Comparison of ENCODE assay signal across 36 cellular contexts in genomic region chr5:148352696-148353095, GRCh38. TPM values are rescaled to one million over a fixed set of nuclear protein-coding genes. Genes with fewer than 3 reads are reported as not detected.
"Had no signal": no experiment of that assay in that cellular context is flagged by ENCODE, and none has a peak within 500 bp of the region (broad histone marks: within the 10 kb centered on the region; RNA-seq: fewer than 3 reads in every experiment).

No MANE protein-coding gene starts in this region.

- H3K4me3 ChIP-seq: adrenal gland, cardiac muscle cell, K562, Peyer's patch had no signal

- H3K9me3 Mint-ChIP-seq: activated CD4-positive, alpha-beta memory T cell treated with anti-CD3 and anti-CD28 coated beads, Interleukin-2, amount 10 ng/mL, durations not matched to agents 7 days and 5 days; activated naive CD4-positive, alpha-beta T cell treated with anti-CD3 and anti-CD28 coated beads for 36 hours; activated naive CD4-positive, alpha-beta T cell treated with anti-CD3 and anti-CD28 coated beads, Interleukin-2, amount 50 U/mL, for 72 hours; activated T-cell treated with anti-CD3 and anti-CD28 coated beads, Interleukin-2, amount 50 U/mL, for 4 hours; activated T-helper 1 cell treated with anti-CD3 and anti-CD28 coated beads, Interleukin-12 subunit alpha, Interleukin-12 subunit beta, Interleukin-2, Interleukin-4 antibody, amounts not matched to agents 30 ng/mL and 10 ng/mL and 1 ng/mL, durations not matched to agents 14 hours and 24 hours and 36 hours; central memory CD8-positive, alpha-beta T cell had no signal

- H3K4me1 Mint-ChIP-seq: activated CD4-positive, alpha-beta memory T cell treated with anti-CD3 and anti-CD28 coated beads, Interleukin-2, amount 10 ng/mL, durations not matched to agents 7 days and 5 days; brain; central memory CD8-positive, alpha-beta T cell had no signal

- H3K9me3 ChIP-seq: adrenal gland, Peyer's patch had no signal

- H3K27me3 Mint-ChIP-seq: activated CD4-positive, alpha-beta memory T cell treated with anti-CD3 and anti-CD28 coated beads, Interleukin-2, amount 10 ng/mL, durations not matched to agents 7 days and 5 days had no signal

- DNase-seq: activated CD4-positive, alpha-beta memory T cell treated with anti-CD3 and anti-CD28 coated beads, Interleukin-2, amount 10 ng/mL, durations not matched to agents 7 days and 5 days; activated CD4-positive, alpha-beta T cell treated with anti-CD3 and anti-CD28 coated beads for 1 hour; activated CD4-positive, alpha-beta T cell treated with anti-CD3 and anti-CD28 coated beads for 48 hours; activated CD4-positive, CD25-positive, alpha-beta regulatory T cell; activated gamma-delta T cell treated with Interleukin-2 at 50 U/mL for 16 hours; activated naive CD4-positive, alpha-beta T cell treated with anti-CD3 and anti-CD28 coated beads for 36 hours; activated T-cell treated with anti-CD3 and anti-CD28 coated beads, Interleukin-2, amount 50 U/mL, for 4 hours; adrenal gland; anterior cingulate cortex; NCI-H1092 treated with DMSO at 0.1 percent for 48 hours; NCI-H1417; NCI-H146; NCI-H187; NCI-H2029 treated with DMSO at 0.1 percent for 48 hours; NCI-H2107; NCI-H345; NCI-H524 treated with DMSO at 0.1 percent for 48 hours; Peyer's patch; SIG-M5; T-helper 1 cell; T-helper 2 cell; T-helper 9 cell; WERI-Rb-1 had no signal

- H3K4me3 Mint-ChIP-seq: activated CD4-positive, alpha-beta memory T cell treated with anti-CD3 and anti-CD28 coated beads, Interleukin-2, amount 10 ng/mL, durations not matched to agents 7 days and 5 days; activated naive CD4-positive, alpha-beta T cell treated with anti-CD3 and anti-CD28 coated beads for 36 hours; activated T-cell treated with anti-CD3 and anti-CD28 coated beads, Interleukin-2, amount 50 U/mL, for 4 hours; activated T-helper 1 cell treated with anti-CD3 and anti-CD28 coated beads, Interleukin-12 subunit alpha, Interleukin-12 subunit beta, Interleukin-2, Interleukin-4 antibody, amounts not matched to agents 30 ng/mL and 10 ng/mL and 1 ng/mL, durations not matched to agents 14 hours and 24 hours and 36 hours; brain; central memory CD8-positive, alpha-beta T cell had no signal

- H3K27ac ChIP-seq: adrenal gland, cardiac muscle cell, Peyer's patch, RWPE1, WERI-Rb-1 had no signal

- H3K4me1 ChIP-seq: adrenal gland, Peyer's patch had no signal

- H3K27me3 ChIP-seq: adrenal gland, cardiac muscle cell, Peyer's patch had no signal

- H3K36me3 Mint-ChIP-seq: activated naive CD4-positive, alpha-beta T cell treated with anti-CD3 and anti-CD28 coated beads, Interleukin-2, amount 50 U/mL, for 72 hours had no signal

- H3K36me3 ChIP-seq: adrenal gland, cardiac muscle cell, Peyer's patch, WERI-Rb-1 had no signal

- H3K27ac Mint-ChIP-seq: activated CD4-positive, alpha-beta memory T cell treated with anti-CD3 and anti-CD28 coated beads, Interleukin-2, amount 10 ng/mL, durations not matched to agents 7 days and 5 days; activated naive CD4-positive, alpha-beta T cell treated with anti-CD3 and anti-CD28 coated beads for 36 hours; activated naive CD4-positive, alpha-beta T cell treated with anti-CD3 and anti-CD28 coated beads, Interleukin-2, amount 50 U/mL, for 72 hours; activated T-helper 1 cell treated with anti-CD3 and anti-CD28 coated beads, Interleukin-12 subunit alpha, Interleukin-12 subunit beta, Interleukin-2, Interleukin-4 antibody, amounts not matched to agents 30 ng/mL and 10 ng/mL and 1 ng/mL, durations not matched to agents 14 hours and 24 hours and 36 hours; brain had no signal

- ATAC-seq: activated naive CD4-positive, alpha-beta T cell treated with anti-CD3 and anti-CD28 coated beads, Interleukin-2, amount 50 U/mL, for 72 hours; activated T-cell treated with anti-CD3 and anti-CD28 coated beads, Interleukin-2, amount 50 U/mL, for 4 hours; K562; Right ventricle myocardium inferior; SK-N-SH treated with all-trans-retinoic acid at 6 μM for 48 hours had no signal

RNA-seq across cellular contexts. Expression of gene SPINK9, which starts 17.3 kb away (rescaled TPM):
- total RNA-seq: activated CD4-positive, alpha-beta memory T cell treated with anti-CD3 and anti-CD28 coated beads, Interleukin-2, amount 10 ng/mL, durations not matched to agents 7 days and 5 days; activated CD8-positive, alpha-beta memory T cell treated with anti-CD3 and anti-CD28 coated beads for 36 hours; activated naive CD4-positive, alpha-beta T cell treated with anti-CD3 and anti-CD28 coated beads for 36 hours; activated naive CD4-positive, alpha-beta T cell treated with anti-CD3 and anti-CD28 coated beads, Interleukin-2, amount 50 U/mL, for 72 hours; activated T-cell treated with anti-CD3 and anti-CD28 coated beads, Interleukin-2, amount 50 U/mL, for 4 hours; activated T-helper 1 cell treated with anti-CD3 and anti-CD28 coated beads, Interleukin-12 subunit alpha, Interleukin-12 subunit beta, Interleukin-2, Interleukin-4 antibody, amounts not matched to agents 30 ng/mL and 10 ng/mL and 1 ng/mL, durations not matched to agents 14 hours and 24 hours and 36 hours; cardiac muscle cell; K562; M059J; NCI-H460; Peyer's patch; Right ventricle myocardium inferior; SK-MEL-5 had no signal
- polyA plus RNA-seq: cardiac muscle cell, K562 had no signal

RNA-seq across cellular contexts. Expression of gene SPINK7, which starts 40.5 kb away (rescaled TPM):
- total RNA-seq: activated CD4-positive, alpha-beta memory T cell treated with anti-CD3 and anti-CD28 coated beads, Interleukin-2, amount 10 ng/mL, durations not matched to agents 7 days and 5 days; activated CD8-positive, alpha-beta memory T cell treated with anti-CD3 and anti-CD28 coated beads for 36 hours; activated naive CD4-positive, alpha-beta T cell treated with anti-CD3 and anti-CD28 coated beads for 36 hours; activated naive CD4-positive, alpha-beta T cell treated with anti-CD3 and anti-CD28 coated beads, Interleukin-2, amount 50 U/mL, for 72 hours; activated T-cell treated with anti-CD3 and anti-CD28 coated beads, Interleukin-2, amount 50 U/mL, for 4 hours; activated T-helper 1 cell treated with anti-CD3 and anti-CD28 coated beads, Interleukin-12 subunit alpha, Interleukin-12 subunit beta, Interleukin-2, Interleukin-4 antibody, amounts not matched to agents 30 ng/mL and 10 ng/mL and 1 ng/mL, durations not matched to agents 14 hours and 24 hours and 36 hours; adrenal gland; cardiac muscle cell; K562; M059J; NCI-H460; Peyer's patch; Right ventricle myocardium inferior; SK-MEL-5 had no signal
- polyA plus RNA-seq: adrenal gland, cardiac muscle cell, K562 had no signal
